9 cellular contexts compared by ENCODE assay signal in the genomic region with DNA sequence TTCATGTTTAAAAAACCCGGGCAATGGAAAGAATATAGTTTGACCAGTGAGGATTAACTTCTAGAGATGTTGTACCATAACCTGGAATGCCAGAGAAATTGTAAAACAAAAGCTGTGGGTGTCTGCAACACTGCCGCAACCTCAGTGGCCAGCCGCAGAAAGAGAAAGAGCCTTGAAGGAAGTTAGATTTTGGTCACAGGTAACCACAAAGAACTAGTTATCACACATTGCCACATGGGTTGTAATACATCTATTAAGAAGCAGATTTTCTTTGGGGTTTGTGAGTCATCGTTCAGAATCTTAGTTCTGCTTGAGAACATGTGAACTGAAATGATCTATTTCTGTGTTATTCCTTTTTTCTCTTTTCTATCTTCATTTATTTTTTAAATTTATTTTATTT.
A peak's percentile ranks its signal among the peaks of the same experiment; 100 is the strongest.
DNase-seq lines count a peak whose midpoint lies in the region; ATAC-seq lines count a peak whose summit lies in the region.
"Had no signal": no experiment of that assay in that cellular context is flagged by ENCODE, and none has a peak within 500 bp of the region (broad histone marks: within the 10 kb centered on the region; RNA-seq: fewer than 3 reads in every experiment).

No MANE protein-coding gene starts in this region.

- peak; percentile 93 for ATAC-seq in GM18909 (IDR thresholded peaks at IDR 0.05; ENCODE audit: poor library complexity, unreplicated experiment)
- ATAC-seq in HG02973 (IDR thresholded peaks at IDR 0.05; ENCODE audit: unreplicated experiment): peak; percentile 96

- H3K4me1 Mint-ChIP-seq in T-helper 1 cell treated with Interleukin-12 subunit alpha and Interleukin-12 subunit beta and Interleukin-4 antibody, amounts not matched to agents 30 μg/mL and 1 μg/mL, for 36 hours (ENCODE audit: low read depth): peaks cover 5% of the 10 kb centered on the region
- H3K4me1 Mint-ChIP-seq: memory B cell had no signal

- H3K9me3 Mint-ChIP-seq in T-helper 1 cell treated with Interleukin-12 subunit alpha and Interleukin-12 subunit beta and Interleukin-4 antibody, amounts not matched to agents 30 μg/mL and 1 μg/mL, for 36 hours: no peaks in the 10 kb centered on the region

- H3K36me3 Mint-ChIP-seq in T-helper 1 cell treated with Interleukin-12 subunit alpha and Interleukin-12 subunit beta and Interleukin-4 antibody, amounts not matched to agents 30 μg/mL and 1 μg/mL, for 36 hours (ENCODE audit: low read depth): no peaks in the 10 kb centered on the region
- H3K36me3 Mint-ChIP-seq: memory B cell had no signal

- H3K4me3 Mint-ChIP-seq in T-helper 1 cell treated with Interleukin-12 subunit alpha and Interleukin-12 subunit beta and Interleukin-4 antibody, amounts not matched to agents 30 μg/mL and 1 μg/mL, for 36 hours: no peak overlapping the region
- H3K4me3 Mint-ChIP-seq: memory B cell had no signal

- DNase-seq in kidney tubule cell (ENCODE audit: low spot score) (peak; percentile 56), NCI-H524 treated with DMSO at 0.1 percent for 48 hours (lab: John Stamatoyannopoulos, UW) (no peak), NCI-H748 treated with DMSO at 0.1 percent for 48 hours (lab: John Stamatoyannopoulos, UW) (no peak), COLO668 (lab: John Stamatoyannopoulos, UW; ENCODE audit: unreplicated experiment) (no peak), NCI-H2107 (lab: John Stamatoyannopoulos, UW) (no peak)

- H3K27me3 Mint-ChIP-seq in T-helper 1 cell treated with Interleukin-12 subunit alpha and Interleukin-12 subunit beta and Interleukin-4 antibody, amounts not matched to agents 30 μg/mL and 1 μg/mL, for 36 hours (ENCODE audit: low read depth): peaks cover 66% of the 10 kb centered on the region

- peak overlapping the region; percentile 47 for H3K27ac Mint-ChIP-seq in T-helper 1 cell treated with Interleukin-12 subunit alpha and Interleukin-12 subunit beta and Interleukin-4 antibody, amounts not matched to agents 30 μg/mL and 1 μg/mL, for 36 hours
- H3K27ac Mint-ChIP-seq: memory B cell had no signal
